ENCODE assay signal across 8 cellular contexts in genomic region chr1:51616490-51616889, GRCh38. TPM values are rescaled to one million over a fixed set of nuclear protein-coding genes. Genes with fewer than 3 reads are reported as not detected.
A peak's percentile ranks its signal among the peaks of the same experiment; 100 is the strongest.
DNase-seq lines count a peak whose midpoint lies in the region; ATAC-seq and TF ChIP-seq lines count a peak whose summit lies in the region.

No MANE protein-coding gene starts in this region.

- peaks cover 3% of the 10 kb centered on the region for H3K36me3 Mint-ChIP-seq in activated CD4-positive, alpha-beta T cell treated with anti-CD3 and anti-CD28 coated beads for 36 hours (ENCODE audit: low read depth)

- no peak for ATAC-seq in activated CD4-positive, alpha-beta T cell treated with anti-CD3 and anti-CD28 coated beads for 36 hours
- no peak for ATAC-seq in lower lobe of right lung

- TF ChIP-seq CTCF in lower lobe of right lung (IDR thresholded peaks at IDR 0.05): no peak

- peak overlapping the region; percentile 100 for H3K4me3 Mint-ChIP-seq in activated CD4-positive, alpha-beta T cell treated with anti-CD3 and anti-CD28 coated beads for 36 hours

- DNase-seq in activated CD4-positive, alpha-beta T cell treated with anti-CD3 and anti-CD28 coated beads for 36 hours: no peak
- no peak for DNase-seq in activated CD4-positive, alpha-beta T cell treated with anti-CD3 and anti-CD28 coated beads, Interleukin-2, amount 50 U/mL, for 1 hour
- DNase-seq in adipocyte (ENCODE audit: low read depth) (no peak), lower lobe of right lung (no peak), T-helper 2 cell (no peak), G401 (ENCODE audit: low spot score) (no peak), DMS53 (lab: John Stamatoyannopoulos, UW) (no peak)

- CTCF ChIA-PET in activated CD4-positive, alpha-beta T cell treated with anti-CD3 and anti-CD28 coated beads for 36 hours (lab: Charles Lee): interaction anchor here (1.1 kb wide), 1 partner anchor 12 kb away, joined by 4 read pairs; no protein-coding TSS in a partner anchor

- H3K4me3 ChIP-seq in adipocyte (ENCODE audit: low read length) (peak overlapping the region; percentile 99), lower lobe of right lung (peak overlapping the region; percentile 75), thymus (ENCODE audit: low read length) (peak overlapping the region; percentile 99)

- WGBS in thymus: 68% methylated on average over 4 of the region's 4 CpGs

- H3K27me3 ChIP-seq in adipocyte (replicated peaks; ENCODE audit: control insufficient read depth, insufficient read depth, low read length): no peaks in the 10 kb centered on the region
- H3K27me3 ChIP-seq in lower lobe of right lung (ENCODE audit: low read depth): no peaks in the 10 kb centered on the region
- H3K27me3 ChIP-seq in thymus (ENCODE audit: control insufficient read depth, insufficient read depth): no peaks in the 10 kb centered on the region

- H3K27ac ChIP-seq in lower lobe of right lung: no peak overlapping the region
- H3K27ac ChIP-seq in thymus (ENCODE audit: low read depth): no peak overlapping the region

- H3K27ac Mint-ChIP-seq in activated CD4-positive, alpha-beta T cell treated with anti-CD3 and anti-CD28 coated beads for 36 hours: no peak overlapping the region

- H3K9me3 ChIP-seq in adipocyte (ENCODE audit: control insufficient read depth, low read length) (no peaks in the 10 kb centered on the region), lower lobe of right lung (no peaks in the 10 kb centered on the region), thymus (ENCODE audit: control insufficient read depth) (no peaks in the 10 kb centered on the region)

- H3K36me3 ChIP-seq in adipocyte (ENCODE audit: control insufficient read depth, insufficient read depth, low read length, severe bottlenecking) (no peaks in the 10 kb centered on the region), lower lobe of right lung (no peaks in the 10 kb centered on the region), thymus (ENCODE audit: control insufficient read depth, insufficient read depth) (no peaks in the 10 kb centered on the region)

- H3K4me1 Mint-ChIP-seq in activated CD4-positive, alpha-beta T cell treated with anti-CD3 and anti-CD28 coated beads for 36 hours: peaks cover 30% of the 10 kb centered on the region

- H3K4me1 ChIP-seq in adipocyte (ENCODE audit: control insufficient read depth, insufficient read depth, low read length): peaks cover 43% of the 10 kb centered on the region
- H3K4me1 ChIP-seq in lower lobe of right lung: peaks cover 33% of the 10 kb centered on the region
- H3K4me1 ChIP-seq in thymus (ENCODE audit: control insufficient read depth, insufficient read depth, low read length): peaks cover 3% of the 10 kb centered on the region

- H3K9me3 Mint-ChIP-seq in activated CD4-positive, alpha-beta T cell treated with anti-CD3 and anti-CD28 coated beads for 36 hours (ENCODE audit: low read depth): no peaks in the 10 kb centered on the region

- POLR2A ChIA-PET in activated CD4-positive, alpha-beta T cell treated with anti-CD3 and anti-CD28 coated beads for 36 hours (lab: Charles Lee): no interaction called here

- intact Hi-C loops in activated CD4-positive, alpha-beta T cell treated with anti-CD3 and anti-CD28 coated beads for 36 hours (cut with DNase I, micrococcal nuclease): loop anchor here (2.0 to 5.0 kb wide), 6 partner anchors 99 to 1711 kb away; partner anchors contain the start of genes CC2D1B (in 1 of the 2), EPS15 (in 1 of the 2), LRP8 (in 1 of the 2) and RAB3B (in 1 of the 2)
- intact Hi-C loops in lower lobe of right lung (cut with DNase I): no loop called here

- in situ Hi-C loops in G401 (cut with HindIII; ENCODE audit: low sequenced_read_pairs): no loop called here

- no peaks in the 10 kb centered on the region for H3K27me3 Mint-ChIP-seq in activated CD4-positive, alpha-beta T cell treated with anti-CD3 and anti-CD28 coated beads for 36 hours

- H3K9ac ChIP-seq in adipocyte (ENCODE audit: low read length): no peak overlapping the region

RNA-seq across cellular contexts. Expression of gene OSBPL9, which starts 0.4 kb away (rescaled TPM):
- total RNA-seq in activated CD4-positive, alpha-beta T cell treated with anti-CD3 and anti-CD28 coated beads for 36 hours: 10 to 100 TPM; 46.2 to 64.5 TPM
- total RNA-seq in lower lobe of right lung: 65.4 TPM
- polyA plus RNA-seq in thymus: 58.1 TPM
- total RNA-seq in G401 (2014; rRNA removed; shearing (Covaris generic)): 115 and 174 TPM in 2 replicates
